21 cellular contexts compared by ENCODE assay signal in the genomic region with DNA sequence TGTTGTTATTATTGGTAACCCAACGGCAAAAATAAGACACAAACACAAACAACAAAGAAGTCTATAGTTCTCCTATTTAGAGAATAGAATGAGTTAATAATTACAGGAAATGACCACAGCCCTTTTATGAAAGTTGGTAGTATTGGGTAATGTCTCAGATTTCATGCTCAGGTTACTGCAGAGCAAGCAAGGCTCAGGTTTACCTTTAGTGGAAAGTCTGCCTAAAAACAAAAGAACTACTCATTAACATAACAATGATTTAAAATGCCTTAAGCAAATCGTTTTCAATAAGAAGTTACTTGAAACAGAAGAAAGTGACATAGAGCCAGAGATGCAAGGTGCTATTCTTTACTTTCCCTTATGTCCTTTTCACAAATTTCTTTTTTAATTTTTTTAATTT.
DNase-seq lines count a peak whose midpoint lies in the region; ATAC-seq and TF ChIP-seq lines count a peak whose summit lies in the region.
"Had no signal": no experiment of that assay in that cellular context is flagged by ENCODE, and none has a peak within 500 bp of the region (broad histone marks: within the 10 kb centered on the region; RNA-seq: fewer than 3 reads in every experiment).

No MANE protein-coding gene starts in this region.

- H3K36me3 ChIP-seq in iPS-18a (ENCODE audit: control insufficient read depth, low read depth, low read length): no peaks in the 10 kb centered on the region
- no peaks in the 10 kb centered on the region for H3K36me3 ChIP-seq in effector memory CD4-positive, alpha-beta T cell (ENCODE audit: control insufficient read depth, insufficient read depth, low read length)

- no peaks in the 10 kb centered on the region for H3K4me1 Mint-ChIP-seq in activated CD8-positive, alpha-beta T cell treated with anti-CD3 and anti-CD28 coated beads, Interleukin-2, amount 10 ng/mL, durations not matched to agents 7 days and 5 days (ENCODE audit: low read depth)
- H3K4me1 Mint-ChIP-seq: B cell, naive B cell had no signal

- H3K4me3 Mint-ChIP-seq in activated CD8-positive, alpha-beta T cell treated with anti-CD3 and anti-CD28 coated beads, Interleukin-2, amount 10 ng/mL, durations not matched to agents 7 days and 5 days: no peak overlapping the region
- H3K4me3 Mint-ChIP-seq: activated T-cell treated with anti-CD3 and anti-CD28 coated beads, Interleukin-2, amount 50 U/mL, for 72 hours; B cell; naive B cell had no signal

- CTCF ChIA-PET in activated CD8-positive, alpha-beta T cell treated with anti-CD3 and anti-CD28 coated beads, Interleukin-2, amount 10 ng/mL, durations not matched to agents 7 days and 5 days (lab: Charles Lee): no interaction called here

- peaks cover 17% of the 10 kb centered on the region for H3K9me3 Mint-ChIP-seq in activated CD8-positive, alpha-beta T cell treated with anti-CD3 and anti-CD28 coated beads, Interleukin-2, amount 10 ng/mL, durations not matched to agents 7 days and 5 days (ENCODE audit: insufficient read depth)

- H3K4me3 ChIP-seq in iPS-18a (ENCODE audit: low read length): no peak overlapping the region
- H3K4me3 ChIP-seq in effector memory CD4-positive, alpha-beta T cell (ENCODE audit: insufficient read depth, low read depth, low read length, poor library complexity, severe bottlenecking): no peak overlapping the region
- H3K4me3 ChIP-seq: GM23248, upper lobe of right lung had no signal

- DNase-seq in ELF-1 (ENCODE audit: low read depth, low spot score) (peak; percentile 15), NCI-H774 (lab: John Stamatoyannopoulos, UW) (peak; percentile 2)
- DNase-seq in activated CD8-positive, alpha-beta T cell treated with anti-CD3 and anti-CD28 coated beads, Interleukin-2, amount 10 ng/mL, durations not matched to agents 7 days and 5 days: no peak
- DNase-seq in effector memory CD4-positive, alpha-beta T cell: no peak
- DNase-seq: activated naive CD4-positive, alpha-beta T cell treated with anti-CD3 and anti-CD28 coated beads, Interleukin-2, amount 50 U/mL, for 16 hours; activated T-cell treated with anti-CD3 and anti-CD28 coated beads, Interleukin-2, amount 50 U/mL, for 72 hours; aorta; COR-L47; GM23248; Kasumi-1; naive B cell; NCI-H1092; NCI-H2171; NCI-H526; right cardiac atrium; upper lobe of right lung had no signal

- H3K27ac ChIP-seq in iPS-18a (ENCODE audit: low read length): peak overlapping the region; percentile 49
- no peak overlapping the region for H3K27ac ChIP-seq in effector memory CD4-positive, alpha-beta T cell (ENCODE audit: insufficient read depth, low read length, poor library complexity, severe bottlenecking)
- H3K27ac ChIP-seq: GM23248, upper lobe of right lung had no signal

- no peak overlapping the region for H3K9ac ChIP-seq in iPS-18a (ENCODE audit: low read length)
- H3K9ac ChIP-seq: GM23248 had no signal

- ATAC-seq in HG03175 (IDR thresholded peaks at IDR 0.05; ENCODE audit: unreplicated experiment) (peak; percentile 72), SK-N-SH treated with all-trans-retinoic acid at 6 μM for 48 hours (no peak), HG02840 (IDR thresholded peaks at IDR 0.05; ENCODE audit: low FRiP score, unreplicated experiment) (no peak)
- no peak for ATAC-seq in activated CD8-positive, alpha-beta T cell treated with anti-CD3 and anti-CD28 coated beads, Interleukin-2, amount 10 ng/mL, durations not matched to agents 7 days and 5 days
- ATAC-seq: activated T-cell treated with anti-CD3 and anti-CD28 coated beads, Interleukin-2, amount 50 U/mL, for 72 hours; right cardiac atrium; upper lobe of right lung had no signal

- peaks cover 14% of the 10 kb centered on the region for H3K4me1 ChIP-seq in iPS-18a (ENCODE audit: control insufficient read depth, low read depth, low read length)
- H3K4me1 ChIP-seq in effector memory CD4-positive, alpha-beta T cell (ENCODE audit: control insufficient read depth, insufficient read depth, low read length, poor library complexity, severe bottlenecking): no peaks in the 10 kb centered on the region
- H3K4me1 ChIP-seq: upper lobe of right lung had no signal

- H3K27me3 Mint-ChIP-seq in activated CD8-positive, alpha-beta T cell treated with anti-CD3 and anti-CD28 coated beads, Interleukin-2, amount 10 ng/mL, durations not matched to agents 7 days and 5 days (ENCODE audit: low read depth): no peaks in the 10 kb centered on the region
- H3K27me3 Mint-ChIP-seq: B cell, naive B cell had no signal

- no peaks in the 10 kb centered on the region for H3K36me3 Mint-ChIP-seq in activated CD8-positive, alpha-beta T cell treated with anti-CD3 and anti-CD28 coated beads, Interleukin-2, amount 10 ng/mL, durations not matched to agents 7 days and 5 days (ENCODE audit: low read depth)
- H3K36me3 Mint-ChIP-seq: naive B cell had no signal

- POLR2A ChIA-PET in activated CD8-positive, alpha-beta T cell treated with anti-CD3 and anti-CD28 coated beads, Interleukin-2, amount 10 ng/mL, durations not matched to agents 7 days and 5 days (lab: Charles Lee): no interaction called here

- no peak overlapping the region for H3K27ac Mint-ChIP-seq in activated CD8-positive, alpha-beta T cell treated with anti-CD3 and anti-CD28 coated beads, Interleukin-2, amount 10 ng/mL, durations not matched to agents 7 days and 5 days
- H3K27ac Mint-ChIP-seq: activated T-cell treated with anti-CD3 and anti-CD28 coated beads, Interleukin-2, amount 50 U/mL, for 72 hours; B cell; naive B cell had no signal

- H3K27me3 ChIP-seq in iPS-18a (ENCODE audit: control insufficient read depth, insufficient read depth, low read length): no peaks in the 10 kb centered on the region
- H3K27me3 ChIP-seq in effector memory CD4-positive, alpha-beta T cell (replicated peaks; ENCODE audit: control insufficient read depth, insufficient read depth, low read length, poor library complexity, severe bottlenecking): no peaks in the 10 kb centered on the region
- H3K27me3 ChIP-seq: upper lobe of right lung had no signal

- no peaks in the 10 kb centered on the region for H3K9me3 ChIP-seq in iPS-18a (ENCODE audit: control insufficient read depth, low read depth, low read length)
- no peaks in the 10 kb centered on the region for H3K9me3 ChIP-seq in effector memory CD4-positive, alpha-beta T cell (ENCODE audit: control insufficient read depth, low read length)
- H3K9me3 ChIP-seq: upper lobe of right lung had no signal

TF ChIP-seq in SK-N-SH treated with all-trans-retinoic acid at 6 μM for 48 hours, 23 proteins besides CTCF, POLR2A, EP300 and RAD21 (continues in another document):
- TF ChIP-seq ZNF565 (CRISPR knock-in tag; conservative IDR thresholded peaks at IDR 0.05; ENCODE audit: low read depth): no peak
- TF ChIP-seq ZFP30 (CRISPR knock-in tag; IDR thresholded peaks at IDR 0.05): no peak
- no peak for TF ChIP-seq PATZ1 (CRISPR knock-in tag; IDR thresholded peaks at IDR 0.05; ENCODE audit: borderline replicate concordance)
- TF ChIP-seq, protein P1, sequence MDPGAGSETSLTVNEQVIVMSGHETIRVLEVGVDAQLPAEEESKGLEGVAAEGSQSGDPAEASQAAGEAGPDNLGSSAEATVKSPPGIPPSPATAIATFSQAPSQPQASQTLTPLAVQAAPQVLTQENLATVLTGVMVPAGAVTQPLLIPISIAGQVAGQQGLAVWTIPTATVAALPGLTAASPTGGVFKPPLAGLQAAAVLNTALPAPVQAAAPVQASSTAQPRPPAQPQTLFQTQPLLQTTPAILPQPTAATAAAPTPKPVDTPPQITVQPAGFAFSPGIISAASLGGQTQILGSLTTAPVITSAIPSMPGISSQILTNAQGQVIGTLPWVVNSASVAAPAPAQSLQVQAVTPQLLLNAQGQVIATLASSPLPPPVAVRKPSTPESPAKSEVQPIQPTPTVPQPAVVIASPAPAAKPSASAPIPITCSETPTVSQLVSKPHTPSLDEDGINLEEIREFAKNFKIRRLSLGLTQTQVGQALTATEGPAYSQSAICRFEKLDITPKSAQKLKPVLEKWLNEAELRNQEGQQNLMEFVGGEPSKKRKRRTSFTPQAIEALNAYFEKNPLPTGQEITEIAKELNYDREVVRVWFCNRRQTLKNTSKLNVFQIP (CRISPR knock-in tag; IDR thresholded peaks at IDR 0.05; ENCODE audit: borderline replicate concordance, low read depth): no peak
- TF ChIP-seq ESRRG (CRISPR knock-in tag; IDR thresholded peaks at IDR 0.05): no peak
- TF ChIP-seq TOX (CRISPR knock-in tag; IDR thresholded peaks at IDR 0.05; ENCODE audit: borderline replicate concordance): no peak
- TF ChIP-seq, protein P2, sequence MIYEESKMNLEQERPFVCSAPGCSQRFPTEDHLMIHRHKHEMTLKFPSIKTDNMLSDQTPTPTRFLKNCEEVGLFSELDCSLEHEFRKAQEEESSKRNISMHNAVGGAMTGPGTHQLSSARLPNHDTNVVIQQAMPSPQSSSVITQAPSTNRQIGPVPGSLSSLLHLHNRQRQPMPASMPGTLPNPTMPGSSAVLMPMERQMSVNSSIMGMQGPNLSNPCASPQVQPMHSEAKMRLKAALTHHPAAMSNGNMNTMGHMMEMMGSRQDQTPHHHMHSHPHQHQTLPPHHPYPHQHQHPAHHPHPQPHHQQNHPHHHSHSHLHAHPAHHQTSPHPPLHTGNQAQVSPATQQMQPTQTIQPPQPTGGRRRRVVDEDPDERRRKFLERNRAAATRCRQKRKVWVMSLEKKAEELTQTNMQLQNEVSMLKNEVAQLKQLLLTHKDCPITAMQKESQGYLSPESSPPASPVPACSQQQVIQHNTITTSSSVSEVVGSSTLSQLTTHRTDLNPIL (CRISPR knock-in tag; IDR thresholded peaks at IDR 0.05; ENCODE audit: low read depth): no peak

Comparison
In these comparisons a context has a peak if more than half of its experiments do, and no peak if none do; other contexts are left out.
1. DNase-seq: peak in ELF-1 (single experiment) and NCI-H774 (single experiment); none in activated CD8-positive, alpha-beta T cell treated with anti-CD3 and anti-CD28 coated beads, Interleukin-2, amount 10 ng/mL, durations not matched to agents 7 days and 5 days (single experiment) and effector memory CD4-positive, alpha-beta T cell (0 of 3).